In genomic region chr20:16098890-16099639, GRCh38 we compare ENCODE assay signal across 21 cellular contexts.
A peak's percentile ranks its signal among the peaks of the same experiment; 100 is the strongest.
DNase-seq lines count a peak whose midpoint lies in the region; ATAC-seq, FAIRE-seq and TF ChIP-seq lines count a peak whose summit lies in the region.
"Had no signal": no experiment of that assay in that cellular context is flagged by ENCODE, and none has a peak within 500 bp of the region (broad histone marks: within the 10 kb centered on the region; RNA-seq: fewer than 3 reads in every experiment).

No MANE protein-coding gene starts in this region.

- TF ChIP-seq CTCF in NB4 (IDR thresholded peaks at IDR 0.05; ENCODE audit: low read depth, low read length) (no peak), bronchial epithelial cell (IDR thresholded peaks at IDR 0.05; ENCODE audit: insufficient read depth, low read length, severe bottlenecking) (no peak)

- H3K4ac ChIP-seq in mesendoderm (ENCODE audit: low read depth, low read length): no peak overlapping the region

- H3K79me2 ChIP-seq in mesendoderm (ENCODE audit: control insufficient read depth, insufficient read depth, low read length): no peaks in the 10 kb centered on the region

- no peaks in the 10 kb centered on the region for H3K79me1 ChIP-seq in mesendoderm (ENCODE audit: low read length)

- DNase-seq in HuH-7 (ENCODE audit: low spot score) (peak; percentile 36), NB4 (ENCODE audit: low read depth) (peak; percentile 31), bronchial epithelial cell (ENCODE audit: low read depth) (peak; percentile 8), mesendoderm (peak; percentile 2), cerebellar nuclear complex (lab: John Stamatoyannopoulos, UW) (no peak)
- no peak for DNase-seq in stimulated activated CD4-positive, alpha-beta T cell treated with anti-CD3 and anti-CD28 coated beads, Interleukin-4, amount 100 ng/mL, for 4 hours
- DNase-seq: activated B cell treated with CpG ODN at 0.5 μM for 24 hours; activated CD8-positive, alpha-beta T cell treated with anti-CD3 and anti-CD28 coated beads for 36 hours; activated naive CD4-positive, alpha-beta T cell; activated T-cell treated with anti-CD3 and anti-CD28 coated beads, Interleukin-2, amount 50 U/mL, for 1 hour; COR-L47; effector memory CD8-positive, alpha-beta T cell; Kasumi-1; left ventricle myocardium inferior; NCI-H1694 treated with DMSO at 0.1 percent for 48 hours; NCI-H524; right cardiac atrium; stimulated activated naive CD8-positive, alpha-beta T cell treated with anti-CD3 and anti-CD28 coated beads, Interleukin-15, Interleukin-2, amounts not matched to agents 100 U/mL and 50 U/mL, for 24 hours; tibial artery had no signal

- H3K27me3 ChIP-seq in bronchial epithelial cell (ENCODE audit: control insufficient read depth, insufficient read depth, low read length) (peaks cover 1% of the 10 kb centered on the region), mesendoderm (ENCODE audit: insufficient read depth, low read length, poor library complexity) (no peaks in the 10 kb centered on the region)
- H3K27me3 ChIP-seq: ascending aorta, tibial artery had no signal

- H3K4me1 ChIP-seq in mesendoderm (ENCODE audit: control insufficient read depth, low read depth, low read length): no peaks in the 10 kb centered on the region
- H3K4me1 ChIP-seq: ascending aorta, left ventricle myocardium inferior, tibial artery had no signal

- H3K27ac ChIP-seq in mesendoderm (ENCODE audit: low read depth, low read length): no peak overlapping the region
- H3K27ac ChIP-seq: ascending aorta, left ventricle myocardium inferior, tibial artery had no signal

- no peak overlapping the region for H2BK5ac ChIP-seq in mesendoderm (ENCODE audit: low read length)

- no peak overlapping the region for H3K56ac ChIP-seq in mesendoderm (ENCODE audit: low read length)

- H3K18ac ChIP-seq in mesendoderm (ENCODE audit: low read length): no peak overlapping the region

- no peak overlapping the region for H4K5ac ChIP-seq in mesendoderm (ENCODE audit: low read length)

- no peaks in the 10 kb centered on the region for H3K36me3 ChIP-seq in bronchial epithelial cell (ENCODE audit: control insufficient read depth, insufficient read depth, low read length)
- no peaks in the 10 kb centered on the region for H3K36me3 ChIP-seq in mesendoderm (ENCODE audit: control insufficient read depth, insufficient read depth, low read length)
- H3K36me3 ChIP-seq: ascending aorta, left ventricle myocardium inferior, tibial artery had no signal

- FAIRE-seq in bronchial epithelial cell (lab: Jason Lieb, UNC): no peak

- H3K23ac ChIP-seq in mesendoderm (ENCODE audit: low read length): no peak overlapping the region

- 100% methylated on average over 1 of the region's 7 CpGs for WGBS in mesendoderm (ENCODE audit: extremely low coverage, insufficient coverage, low lambda C conversion rate)

- no peak overlapping the region for H3K4me2 ChIP-seq in mesendoderm (ENCODE audit: low read length)

- no peak overlapping the region for H4K8ac ChIP-seq in mesendoderm (ENCODE audit: low read depth, low read length)

- no peak overlapping the region for H3K9ac ChIP-seq in mesendoderm (ENCODE audit: low read length)

- H3K4me3 ChIP-seq in NB4 (ENCODE audit: low read depth, low read length) (no peak overlapping the region), bronchial epithelial cell (ENCODE audit: low read depth, low read length) (no peak overlapping the region), mesendoderm (ENCODE audit: low read length) (no peak overlapping the region)
- H3K4me3 ChIP-seq: ascending aorta, left ventricle myocardium inferior, tibial artery had no signal

- H2BK120ac ChIP-seq in mesendoderm (ENCODE audit: low read depth, low read length): no peak overlapping the region

- ATAC-seq in HG02610 (IDR thresholded peaks at IDR 0.05; ENCODE audit: unreplicated experiment): no peak
- ATAC-seq: activated CD8-positive, alpha-beta T cell treated with anti-CD3 and anti-CD28 coated beads for 36 hours; effector memory CD8-positive, alpha-beta T cell; right cardiac atrium; stimulated activated naive CD8-positive, alpha-beta T cell treated with anti-CD3 and anti-CD28 coated beads, Interleukin-15, Interleukin-2, amounts not matched to agents 100 U/mL and 50 U/mL, for 24 hours had no signal

- no peak for TF ChIP-seq POLR2A in NB4 (IDR thresholded peaks at IDR 0.05; ENCODE audit: extremely low read depth, insufficient read length)

- no peak overlapping the region for H2BK15ac ChIP-seq in mesendoderm (replicated peaks; ENCODE audit: low read depth)

- H2AK5ac ChIP-seq in mesendoderm (ENCODE audit: low read length): no peak overlapping the region

Comparison
In these comparisons a context has a peak if more than half of its experiments do, and no peak if none do; other contexts are left out.
1. DNase-seq: peak in HuH-7 (single experiment), NB4 (single experiment), bronchial epithelial cell (single experiment) and mesendoderm (single experiment); none in cerebellar nuclear complex (0 of 2) and stimulated activated CD4-positive, alpha-beta T cell treated with anti-CD3 and anti-CD28 coated beads, Interleukin-4, amount 100 ng/mL, for 4 hours (0 of 2).